In genomic region chr7:124037902-124038301, GRCh38 we compare ENCODE assay signal across 3 cellular contexts. TPM values are rescaled to one million over a fixed set of nuclear protein-coding genes. Genes with fewer than 3 reads are reported as not detected.
"Had no signal": no experiment of that assay in that cellular context is flagged by ENCODE, and none has a peak within 500 bp of the region (broad histone marks: within the 10 kb centered on the region; RNA-seq: fewer than 3 reads in every experiment).

No MANE protein-coding gene starts in this region.

RNA-seq across cellular contexts. Expression of gene TMEM229A, which starts 5.0 kb away (rescaled TPM):
- total RNA-seq: GM23248, H4, HFFc6 had no signal
- polyA plus RNA-seq: GM23248 had no signal
